10 cellular contexts compared by ENCODE assay signal in the genomic region with DNA sequence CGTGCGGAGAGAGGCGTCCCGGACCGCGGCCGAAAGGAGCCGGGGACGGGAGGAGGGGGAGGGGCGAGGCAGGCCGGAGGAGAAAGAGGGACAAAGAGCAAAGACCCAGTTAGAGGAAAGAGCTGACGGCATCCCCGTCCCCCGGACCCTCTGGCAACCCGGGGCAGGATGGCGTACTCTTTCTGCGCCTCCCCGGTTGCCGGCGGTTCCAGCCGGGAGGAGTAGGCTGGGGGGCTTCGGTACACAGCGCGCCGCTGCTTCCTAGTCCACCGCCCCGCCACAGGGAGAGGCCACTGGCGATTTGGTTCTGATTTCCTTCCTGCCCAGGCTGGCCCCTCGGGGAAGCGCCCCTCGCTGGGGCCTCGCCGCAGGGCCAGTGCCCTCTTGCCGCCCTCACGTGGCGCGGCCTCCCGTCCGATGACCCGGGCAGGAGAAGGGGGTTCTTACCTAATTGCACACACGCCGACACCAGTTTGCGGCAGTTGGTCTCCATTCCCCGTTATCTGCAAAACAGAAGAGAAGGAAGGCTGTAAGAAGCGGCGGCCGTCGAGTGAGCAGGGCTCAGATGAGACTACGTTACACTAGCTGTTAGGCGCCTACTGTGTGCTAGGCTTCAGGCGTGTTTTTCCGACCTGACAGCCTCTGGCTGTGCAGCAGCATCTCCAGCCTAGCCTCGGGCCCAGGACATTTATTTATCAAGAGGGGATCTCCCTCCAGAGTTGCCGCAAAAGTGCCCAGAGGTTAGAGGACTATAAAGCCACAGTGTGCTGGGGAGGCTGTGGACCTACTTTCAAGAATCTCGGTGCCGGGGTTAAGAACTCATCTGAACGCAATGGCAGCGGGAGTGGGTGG. TPM values are rescaled to one million over a fixed set of nuclear protein-coding genes. Genes with fewer than 3 reads are reported as not detected.
DNase-seq lines count a peak whose midpoint lies in the region; FAIRE-seq and TF ChIP-seq lines count a peak whose summit lies in the region.
"Had no signal": no experiment of that assay in that cellular context is flagged by ENCODE, and none has a peak within 500 bp of the region (broad histone marks: within the 10 kb centered on the region; RNA-seq: fewer than 3 reads in every experiment).

No MANE protein-coding gene starts in this region.

- H3K27me3 Mint-ChIP-seq in endodermal cell (ENCODE audit: insufficient read depth) = peaks cover 83% of the 10 kb centered on the region
- peaks cover 97% of the 10 kb centered on the region for H3K27me3 Mint-ChIP-seq in nephron (ENCODE audit: low read depth)

- no peak overlapping the region for H3K27ac ChIP-seq in ACC112 (ENCODE audit: low read depth, low read length)
- no peak overlapping the region for H3K27ac ChIP-seq in endodermal cell (ENCODE audit: low read depth, low read length)

- H3K36me3 Mint-ChIP-seq in endodermal cell (ENCODE audit: low read depth) (no peaks in the 10 kb centered on the region), nephron (ENCODE audit: low read depth) (peaks cover 9% of the 10 kb centered on the region)

- H2AFZ ChIP-seq in ACC112 (ENCODE audit: low read length, unreplicated experiment) = no peak overlapping the region

- H3K36me3 ChIP-seq in ACC112 (ENCODE audit: insufficient read depth, low read length) (no peaks in the 10 kb centered on the region), endodermal cell (ENCODE audit: control insufficient read depth, insufficient read depth, low read length) (no peaks in the 10 kb centered on the region)

- no peak overlapping the region for H3K9ac ChIP-seq in endodermal cell (ENCODE audit: extremely low read depth, low read length, poor library complexity, severe bottlenecking)

- no peaks in the 10 kb centered on the region for H3K9me3 ChIP-seq in endodermal cell (ENCODE audit: control insufficient read depth, low read length)

- in situ Hi-C loops in G401 (cut with HindIII; ENCODE audit: low sequenced_read_pairs) = no loop called here

- H3K4me3 ChIP-seq in ACC112 (ENCODE audit: low read depth, low read length) = peak overlapping the region; percentile 72
- peak overlapping the region; percentile 57 for H3K4me3 ChIP-seq in endodermal cell (ENCODE audit: low read length)

- peaks cover 3% of the 10 kb centered on the region for H3K4me1 ChIP-seq in ACC112 (ENCODE audit: control insufficient read depth, insufficient read depth, low read length, unreplicated experiment)
- peaks cover 12% of the 10 kb centered on the region for H3K4me1 ChIP-seq in endodermal cell (ENCODE audit: control insufficient read depth, insufficient read depth, low read length)

- H3K27me3 ChIP-seq in ACC112 (ENCODE audit: insufficient read depth, low read length) (peaks cover 97% of the 10 kb centered on the region), endodermal cell (ENCODE audit: control insufficient read depth, insufficient read depth, low read length, poor library complexity, severe bottlenecking) (peaks cover 78% of the 10 kb centered on the region)

- DNase-seq in GM20000 (ENCODE audit: low spot score) = peak; percentile 34
- DNase-seq in endodermal cell = peak; percentile 74
- no peak for DNase-seq in H54 (ENCODE audit: insufficient read length, low spot score)
- DNase-seq in NCI-H187 treated with DMSO at 0.1 percent for 48 hours (lab: John Stamatoyannopoulos, UW) = no peak
- no peak for DNase-seq in COLO829 (ENCODE audit: low spot score)
- DNase-seq in G401 (ENCODE audit: low spot score) = no peak
- DNase-seq: activated gamma-delta T cell; stimulated activated naive CD4-positive, alpha-beta T cell had no signal

- FAIRE-seq in H54 (lab: Jason Lieb, UNC) = no peak

- TF ChIP-seq POLR2A in H54 (IDR thresholded peaks at IDR 0.05; ENCODE audit: low read depth, low read length) = no peak

- H3K27ac Mint-ChIP-seq in endodermal cell (no peak overlapping the region), nephron (peak overlapping the region; percentile 81 to 89 (median 88))

- H3K4me3 Mint-ChIP-seq in endodermal cell (peak overlapping the region; percentile 56), nephron (peak overlapping the region; percentile 86 to 87 (median 86))

- H3K4me1 Mint-ChIP-seq in endodermal cell (peaks cover 46% of the 10 kb centered on the region), nephron (peaks cover 39% of the 10 kb centered on the region)

- no peaks in the 10 kb centered on the region for H3K9me3 Mint-ChIP-seq in endodermal cell
- H3K9me3 Mint-ChIP-seq in nephron = no peaks in the 10 kb centered on the region

- no peaks in the 10 kb centered on the region for H3K79me2 ChIP-seq in ACC112 (ENCODE audit: control insufficient read depth, insufficient read depth, low read length, unreplicated experiment)

- 7% methylated on average over 18 to 58 of the region's 58 CpGs for WGBS in endodermal cell (ENCODE audit: insufficient coverage in 1 of 2, insufficient read length in 1 of 2), 2 experiments

- TF ChIP-seq CTCF in GM20000 (IDR thresholded peaks at IDR 0.05; ENCODE audit: extremely low read depth, missing control alignments) (no peak), endodermal cell (conservative IDR thresholded peaks at IDR 0.05) (no peak), nephron (IDR thresholded peaks at IDR 0.05; ENCODE audit: unreplicated experiment in 3 of 3) (no peak)

RNA-seq across cellular contexts. Expression of a gene that starts 9.9 kb away (rescaled TPM):
- 10 to 100 TPM; 28.8 to 32.7 TPM for total RNA-seq in endodermal cell
- polyA plus RNA-seq in endodermal cell (2013, experiment 1 of 2) = 27.2 TPM
- polyA plus RNA-seq in endodermal cell (2013, experiment 2 of 2) = 34.7 TPM
- total RNA-seq in G401 (2014; rRNA removed; shearing (Covaris generic)) = not detected in 2 replicates

Comparison
In these comparisons a context has a peak if more than half of its experiments do, and no peak if none do; other contexts are left out.
1. DNase-seq: peak in GM20000 (single experiment) and endodermal cell (single experiment); none in H54 (single experiment), NCI-H187 treated with DMSO at 0.1 percent for 48 hours (single experiment), COLO829 (single experiment) and G401 (single experiment).
2. RNA of a gene that starts 9.9 kb away (total RNA-seq): 28.8 to 32.7 TPM in endodermal cell; not detected in G401; every median in the first group is over 10 times any median in the second.